11 cellular contexts compared by ENCODE assay signal in the genomic region with DNA sequence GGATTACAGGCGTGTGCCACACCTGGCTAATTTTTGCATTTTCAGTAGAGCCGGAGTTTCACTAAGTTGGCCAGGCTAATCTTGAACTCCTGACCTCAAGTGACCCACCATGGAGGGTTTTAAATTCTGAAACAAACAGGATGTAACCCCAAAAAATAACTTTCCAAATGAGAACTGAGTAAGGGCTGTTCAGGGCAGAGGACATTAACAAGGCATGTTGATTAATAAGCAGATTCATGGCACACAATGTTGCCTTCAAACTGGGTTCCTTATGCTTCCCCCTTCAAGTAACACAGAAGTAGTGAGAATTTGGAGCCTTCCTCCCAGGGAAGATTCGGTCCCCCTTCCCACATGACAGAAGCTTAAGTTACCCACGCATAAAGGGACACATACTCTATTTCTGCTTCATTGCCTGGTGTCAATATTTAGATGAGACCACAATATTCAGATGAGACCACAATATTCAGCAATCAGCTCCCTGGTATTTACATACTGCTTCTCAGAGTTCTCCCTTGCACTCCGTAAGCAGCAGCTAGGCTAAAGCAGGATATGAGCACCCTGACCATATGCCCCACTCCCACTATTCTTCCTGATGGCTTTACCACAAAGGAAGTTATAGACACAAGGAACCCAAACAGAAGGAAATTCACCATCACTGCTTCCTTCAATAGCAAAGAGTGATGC. TPM values are rescaled to one million over a fixed set of nuclear protein-coding genes. Genes with fewer than 3 reads are reported as not detected.
A peak's percentile ranks its signal among the peaks of the same experiment; 100 is the strongest.
DNase-seq lines count a peak whose midpoint lies in the region; ATAC-seq and TF ChIP-seq lines count a peak whose summit lies in the region.
"Had no signal": no experiment of that assay in that cellular context is flagged by ENCODE, and none has a peak within 500 bp of the region (broad histone marks: within the 10 kb centered on the region; RNA-seq: fewer than 3 reads in every experiment).

No MANE protein-coding gene starts in this region.

- DNase-seq in GDM1 (lab: John Stamatoyannopoulos, UW) (peak; percentile 57), SIG-M5 (lab: John Stamatoyannopoulos, UW) (no peak), MCF 10A (ENCODE audit: unreplicated experiment) (no peak), NCI-H69 (lab: John Stamatoyannopoulos, UW) (no peak), SIG-M5 treated with dmso at 0.1 percent for 504 hours (lab: John Stamatoyannopoulos, UW; ENCODE audit: unreplicated experiment) (no peak)
- DNase-seq in effector memory CD8-positive, alpha-beta T cell: no peak
- DNase-seq: HCEC 1CT, NCI-H446 treated with DMSO at 0.1 percent for 48 hours had no signal

- intact Hi-C loops in MCF 10A (cut with micrococcal nuclease): no loop called here

- ATAC-seq in GM19397 (IDR thresholded peaks at IDR 0.05; ENCODE audit: unreplicated experiment) (peak; percentile 71), HG03378 (IDR thresholded peaks at IDR 0.05; ENCODE audit: unreplicated experiment) (peak; percentile 65)
- no peak for ATAC-seq in effector memory CD8-positive, alpha-beta T cell (replicated peaks)
- ATAC-seq: SK-N-SH treated with all-trans-retinoic acid at 6 μM for 48 hours had no signal

- H3K27me3 Mint-ChIP-seq in effector memory CD8-positive, alpha-beta T cell: no peaks in the 10 kb centered on the region
- no peaks in the 10 kb centered on the region for H3K27me3 Mint-ChIP-seq in MCF 10A (ENCODE audit: insufficient read depth, unreplicated experiment)

- H3K4me1 Mint-ChIP-seq in effector memory CD8-positive, alpha-beta T cell (ENCODE audit: low read depth in 2 of 2): peaks cover 5 to 15% of the 10 kb centered on the region in 2 donors
- no peaks in the 10 kb centered on the region for H3K4me1 Mint-ChIP-seq in MCF 10A (ENCODE audit: insufficient read depth, unreplicated experiment)

- no peak overlapping the region for H3K4me3 Mint-ChIP-seq in effector memory CD8-positive, alpha-beta T cell
- H3K4me3 Mint-ChIP-seq in MCF 10A (ENCODE audit: unreplicated experiment): no peak overlapping the region

- BruUV-seq in MCF 10A (replicated peaks; lab: Mats Ljungman, UMichigan): no TSS peak

- CTCF ChIA-PET in MCF 10A (lab: Yijun Ruan, JAX): interaction anchor here (0.5 kb wide), 1 partner anchor 11 kb away, joined by 3 read pairs; no protein-coding TSS in a partner anchor

- H3K36me3 Mint-ChIP-seq in effector memory CD8-positive, alpha-beta T cell (ENCODE audit: insufficient read depth): peaks cover 35% of the 10 kb centered on the region
- peaks cover 56% of the 10 kb centered on the region for H3K36me3 Mint-ChIP-seq in MCF 10A (ENCODE audit: insufficient read depth, unreplicated experiment)

- H3K9me3 Mint-ChIP-seq in effector memory CD8-positive, alpha-beta T cell: no peaks in the 10 kb centered on the region
- no peaks in the 10 kb centered on the region for H3K9me3 Mint-ChIP-seq in MCF 10A (ENCODE audit: unreplicated experiment)

- TF ChIP-seq CTCF in MCF 10A (IDR thresholded peaks at IDR 0.05; ENCODE audit: unreplicated experiment): no peak

- POLR2A ChIA-PET in MCF 10A (lab: Yijun Ruan, JAX): interaction anchor here (0.7 kb wide), 1 partner anchor 129 kb away, joined by 3 read pairs; no protein-coding TSS in a partner anchor

- peak overlapping the region; percentile 14 to 17 for H3K27ac Mint-ChIP-seq in effector memory CD8-positive, alpha-beta T cell
- H3K27ac Mint-ChIP-seq in MCF 10A (ENCODE audit: low read depth, unreplicated experiment): no peak overlapping the region

RNA-seq across cellular contexts. Expression of a gene that starts 21.4 kb away (rescaled TPM):
- total RNA-seq in MCF 10A (2022): 60.2 and 69.3 TPM in 2 replicates
